In the genomic region with DNA sequence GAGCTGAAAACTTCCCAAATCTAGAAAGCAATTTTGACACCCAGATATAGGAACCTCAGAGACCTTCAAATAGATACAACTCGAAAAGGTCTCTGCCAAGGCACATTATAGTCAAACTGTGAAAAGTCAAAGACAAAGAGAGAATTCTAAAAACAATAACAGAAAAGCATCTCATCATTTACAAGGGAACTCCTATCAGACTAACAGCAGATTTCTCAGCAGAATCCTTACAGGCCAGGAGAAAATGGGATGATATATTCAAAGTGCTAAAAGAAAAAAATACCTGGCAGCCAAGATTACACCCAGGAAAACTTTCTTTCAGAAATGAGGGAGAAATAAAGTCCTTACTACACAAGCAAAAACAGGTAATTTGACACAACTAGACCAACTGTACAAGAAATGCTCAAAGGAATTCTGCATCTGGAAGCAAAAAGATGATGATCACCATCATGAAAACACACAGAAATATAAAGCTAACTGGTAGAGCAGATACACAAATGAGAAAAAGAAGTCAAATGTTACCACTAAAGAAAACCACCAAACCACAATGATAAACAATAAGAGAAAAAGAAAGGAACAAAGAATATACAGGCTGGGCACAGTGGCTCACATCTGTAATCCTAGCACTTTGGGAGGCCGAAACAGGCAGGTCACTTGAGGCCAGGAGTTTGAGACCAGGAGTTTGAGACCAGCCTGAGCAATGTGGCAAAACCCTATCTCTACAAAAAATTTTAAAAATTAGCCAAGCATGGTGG, we compare ENCODE assay signal across 17 cellular contexts. TPM values are rescaled to one million over a fixed set of nuclear protein-coding genes. Genes with fewer than 3 reads are reported as not detected.
DNase-seq lines count a peak whose midpoint lies in the region; ATAC-seq and TF ChIP-seq lines count a peak whose summit lies in the region.
"Had no signal": no experiment of that assay in that cellular context is flagged by ENCODE, and none has a peak within 500 bp of the region (broad histone marks: within the 10 kb centered on the region; RNA-seq: fewer than 3 reads in every experiment).

No MANE protein-coding gene starts in this region.

- no peak overlapping the region for H2AK5ac ChIP-seq in trophoblast cell (ENCODE audit: low read length)

- H3K79me1 ChIP-seq in trophoblast cell (ENCODE audit: low read length), result no peaks in the 10 kb centered on the region

- no peak overlapping the region for H4K12ac ChIP-seq in trophoblast cell (ENCODE audit: low read depth, low read length)

- H3K4me1 ChIP-seq in trophoblast cell (ENCODE audit: control insufficient read depth in 1 of 2, insufficient read depth in 2 of 2, low read length in 2 of 2), result peaks cover 0 to 4% of the 10 kb centered on the region in 2 experiments
- peaks cover 37% of the 10 kb centered on the region for H3K4me1 ChIP-seq in left ventricle myocardium inferior
- H3K4me1 ChIP-seq: vagina had no signal

- peaks cover 1% of the 10 kb centered on the region in 2 experiments for H3K36me3 ChIP-seq in trophoblast cell (ENCODE audit: control insufficient read depth in 1 of 2, insufficient read depth in 2 of 2, low read length in 2 of 2)
- peaks cover 8% of the 10 kb centered on the region for H3K36me3 ChIP-seq in left ventricle myocardium inferior
- H3K36me3 ChIP-seq: ascending aorta, ovary, vagina had no signal

- peaks cover 2% of the 10 kb centered on the region for H3K9me3 ChIP-seq in trophoblast cell (ENCODE audit: insufficient read depth, low read depth, low read length)
- H3K9me3 ChIP-seq in left ventricle myocardium inferior (replicated peaks), result peaks cover 23% of the 10 kb centered on the region
- H3K9me3 ChIP-seq: ovary, vagina had no signal

- peaks cover 52% of the 10 kb centered on the region for H3K4me1 Mint-ChIP-seq in activated naive CD8-positive, alpha-beta T cell treated with anti-CD3 and anti-CD28 coated beads, Interleukin-2, amount 10 ng/mL, durations not matched to agents 7 days and 5 days

- H3K23ac ChIP-seq in trophoblast cell (ENCODE audit: low read length), result no peak overlapping the region

- no peak overlapping the region for H3K18ac ChIP-seq in trophoblast cell (ENCODE audit: low read length)

- H3K4ac ChIP-seq in trophoblast cell (ENCODE audit: low read depth, low read length), result peak overlapping the region; percentile 75

- no peak overlapping the region for H3K14ac ChIP-seq in trophoblast cell (ENCODE audit: low read length)

- DNase-seq in ELR (ENCODE audit: low read depth) (peak; percentile 10), M059J (ENCODE audit: low read depth) (peak; percentile 58), trophoblast cell (peak in 1 of 2 donors; percentile 43), left ventricle myocardium inferior (no peak), cerebellum (ENCODE audit: low spot score) (no peak)
- no peak for DNase-seq in activated naive CD8-positive, alpha-beta T cell treated with anti-CD3 and anti-CD28 coated beads, Interleukin-2, amount 10 ng/mL, durations not matched to agents 7 days and 5 days
- DNase-seq: C1 segment of cervical spinal cord; esophagus squamous epithelium; NCI-H2029; ovary; stimulated activated naive CD4-positive, alpha-beta T cell treated with Interleukin-2 at 50 U/mL for 16 hours; WERI-Rb-1 had no signal

- no peak overlapping the region for H2BK12ac ChIP-seq in trophoblast cell (ENCODE audit: low read length)

- H3K27me3 ChIP-seq in trophoblast cell (ENCODE audit: insufficient read depth, low read length) (no peaks in the 10 kb centered on the region), left ventricle myocardium inferior (ENCODE audit: low read depth) (no peaks in the 10 kb centered on the region)
- H3K27me3 ChIP-seq: ascending aorta, esophagus squamous epithelium, hepatocyte, ovary, vagina had no signal

- intact Hi-C loops in left ventricle myocardium inferior (cut with micrococcal nuclease), result no loop called here

- H2BK5ac ChIP-seq in trophoblast cell (ENCODE audit: low read depth, low read length, poor library complexity), result no peak overlapping the region

- no peak overlapping the region for H3K9ac ChIP-seq in trophoblast cell (ENCODE audit: low read length)

- no peak for TF ChIP-seq CTCF in left ventricle myocardium inferior (IDR thresholded peaks at IDR 0.05; ENCODE audit: borderline replicate concordance)

- WGBS in trophoblast cell (ENCODE audit: extremely low coverage, insufficient coverage, insufficient read length), result no CpG with 5 or more reads among the region's 2 CpGs

- H3K79me2 ChIP-seq in trophoblast cell (ENCODE audit: control insufficient read depth, insufficient read depth, low read length, poor library complexity), result peaks cover 9% of the 10 kb centered on the region

- peaks cover 31% of the 10 kb centered on the region for H3K9me3 Mint-ChIP-seq in activated naive CD8-positive, alpha-beta T cell treated with anti-CD3 and anti-CD28 coated beads, Interleukin-2, amount 10 ng/mL, durations not matched to agents 7 days and 5 days

- H4K8ac ChIP-seq in trophoblast cell (ENCODE audit: low read depth, low read length), result no peak overlapping the region

- H3K27ac ChIP-seq in trophoblast cell (ENCODE audit: low read depth, low read length) (no peak overlapping the region), left ventricle myocardium inferior (replicated peaks) (no peak overlapping the region)
- H3K27ac ChIP-seq: ascending aorta, esophagus squamous epithelium, hepatocyte, ovary, vagina, WERI-Rb-1 had no signal

- H4K91ac ChIP-seq in trophoblast cell (ENCODE audit: low read depth, low read length), result no peak overlapping the region

- H3K4me3 ChIP-seq in trophoblast cell (ENCODE audit: low read depth, low read length) (no peak overlapping the region), left ventricle myocardium inferior (no peak overlapping the region)
- H3K4me3 ChIP-seq: ascending aorta, esophagus squamous epithelium, hepatocyte, ovary, vagina had no signal

- no peak for ATAC-seq in activated naive CD8-positive, alpha-beta T cell treated with anti-CD3 and anti-CD28 coated beads, Interleukin-2, amount 10 ng/mL, durations not matched to agents 7 days and 5 days (ENCODE audit: low read depth)
- ATAC-seq in HG02885 (IDR thresholded peaks at IDR 0.05; ENCODE audit: poor library complexity, unreplicated experiment), result no peak

- POLR2A ChIA-PET in activated naive CD8-positive, alpha-beta T cell treated with anti-CD3 and anti-CD28 coated beads, Interleukin-2, amount 10 ng/mL, durations not matched to agents 7 days and 5 days (lab: Charles Lee), result interaction anchor here (0.6 kb wide), 1 partner anchor 75 kb away, joined by 3 read pairs; no protein-coding TSS in a partner anchor

- peak overlapping the region; percentile 54 for H3K4me3 Mint-ChIP-seq in activated naive CD8-positive, alpha-beta T cell treated with anti-CD3 and anti-CD28 coated beads, Interleukin-2, amount 10 ng/mL, durations not matched to agents 7 days and 5 days
- H3K4me3 Mint-ChIP-seq: dendritic cell treated with granulocyte-macrophage colony-stimulating factor and Interleukin-4, amounts not matched to agents 40 ng/mL and 50 ng/mL, for 4 days had no signal

- no peak overlapping the region for H2BK120ac ChIP-seq in trophoblast cell (ENCODE audit: insufficient read depth, low read length, poor library complexity)

- H2AFZ ChIP-seq in trophoblast cell (ENCODE audit: insufficient read depth, low read length, poor library complexity), result no peak overlapping the region
- H2AFZ ChIP-seq: hepatocyte had no signal

- H3K27ac Mint-ChIP-seq in activated naive CD8-positive, alpha-beta T cell treated with anti-CD3 and anti-CD28 coated beads, Interleukin-2, amount 10 ng/mL, durations not matched to agents 7 days and 5 days, result peak overlapping the region; percentile 67
- H3K27ac Mint-ChIP-seq: dendritic cell treated with granulocyte-macrophage colony-stimulating factor and Interleukin-4, amounts not matched to agents 40 ng/mL and 50 ng/mL, for 4 days had no signal

- H3K27me3 Mint-ChIP-seq in activated naive CD8-positive, alpha-beta T cell treated with anti-CD3 and anti-CD28 coated beads, Interleukin-2, amount 10 ng/mL, durations not matched to agents 7 days and 5 days, result no peaks in the 10 kb centered on the region
- H3K27me3 Mint-ChIP-seq: dendritic cell treated with granulocyte-macrophage colony-stimulating factor and Interleukin-4, amounts not matched to agents 40 ng/mL and 50 ng/mL, for 4 days had no signal

- H3K4me2 ChIP-seq in trophoblast cell (ENCODE audit: low read length), result no peak overlapping the region
- H3K4me2 ChIP-seq: hepatocyte had no signal

- peaks cover 74% of the 10 kb centered on the region for H3K36me3 Mint-ChIP-seq in activated naive CD8-positive, alpha-beta T cell treated with anti-CD3 and anti-CD28 coated beads, Interleukin-2, amount 10 ng/mL, durations not matched to agents 7 days and 5 days

RNA-seq across cellular contexts. Expression of gene ADAM10, which starts 50.4 kb away (rescaled TPM):
- 62.8 and 107 TPM in 2 replicates for total RNA-seq in M059J (2014; rRNA removed; shearing (Covaris generic))
- total RNA-seq in activated naive CD8-positive, alpha-beta T cell treated with anti-CD3 and anti-CD28 coated beads, Interleukin-2, amount 10 ng/mL, durations not matched to agents 7 days and 5 days, result 100 to 1,000 TPM; 173 to 175 TPM
- polyA plus RNA-seq in trophoblast cell (2013), result 165 and 167 TPM in 2 replicates
- 74.0 TPM for total RNA-seq in left ventricle myocardium inferior
- total RNA-seq in cerebellum, result 76.9 TPM

Comparison
In these comparisons a context has a peak if more than half of its experiments do, and no peak if none do; other contexts are left out.
1. DNase-seq: peak in ELR (single experiment) and M059J (single experiment); none in activated naive CD8-positive, alpha-beta T cell treated with anti-CD3 and anti-CD28 coated beads, Interleukin-2, amount 10 ng/mL, durations not matched to agents 7 days and 5 days (single experiment), left ventricle myocardium inferior (single experiment) and cerebellum (single experiment).